ENCODE assay signal across 33 cellular contexts in the genomic region with DNA sequence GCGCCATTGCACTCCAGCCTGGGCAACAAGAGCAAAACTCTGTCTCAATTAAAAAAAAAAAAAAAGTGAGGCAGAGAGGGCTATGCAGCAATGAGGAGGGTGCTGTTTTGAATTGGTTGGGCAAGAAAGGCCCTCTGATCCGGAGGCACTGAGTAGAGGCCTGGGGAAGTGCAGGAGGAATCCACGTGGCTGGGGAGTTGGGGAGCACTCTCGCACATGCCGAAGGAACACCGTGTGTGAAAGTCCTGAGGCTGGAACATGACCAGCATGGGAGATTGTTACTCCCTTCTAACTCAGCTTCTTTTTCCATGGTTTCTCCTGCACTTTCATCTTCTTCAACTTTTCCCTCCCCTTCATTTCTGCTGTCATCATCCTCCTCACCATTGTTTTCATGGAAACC.
"Had no signal": no experiment of that assay in that cellular context is flagged by ENCODE, and none has a peak within 500 bp of the region (broad histone marks: within the 10 kb centered on the region; RNA-seq: fewer than 3 reads in every experiment).

No MANE protein-coding gene starts in this region.

- H3K27me3 ChIP-seq: MG63 had no signal

- H3K27ac ChIP-seq: cardiac muscle cell, PC-9, RWPE1, WERI-Rb-1 had no signal

- H3K4me1 Mint-ChIP-seq: activated CD4-positive, alpha-beta memory T cell treated with anti-CD3 and anti-CD28 coated beads, Interleukin-2, amount 10 ng/mL, durations not matched to agents 7 days and 5 days; activated CD8-positive, alpha-beta memory T cell treated with anti-CD3 and anti-CD28 coated beads, Interleukin-2, amount 10 ng/mL, durations not matched to agents 7 days and 5 days; activated naive CD8-positive, alpha-beta T cell treated with anti-CD3 and anti-CD28 coated beads for 36 hours had no signal

- FAIRE-seq: RCC 7860 had no signal

- H3K9me3 ChIP-seq: MG63 had no signal

- H3K36me3 ChIP-seq: cardiac muscle cell, MG63, WERI-Rb-1 had no signal

- H3K36me3 Mint-ChIP-seq: activated CD8-positive, alpha-beta memory T cell treated with anti-CD3 and anti-CD28 coated beads, Interleukin-2, amount 10 ng/mL, durations not matched to agents 7 days and 5 days; activated naive CD8-positive, alpha-beta T cell treated with anti-CD3 and anti-CD28 coated beads for 36 hours had no signal

- H3K9me3 Mint-ChIP-seq: activated CD4-positive, alpha-beta memory T cell treated with anti-CD3 and anti-CD28 coated beads, Interleukin-2, amount 10 ng/mL, durations not matched to agents 7 days and 5 days had no signal

- H3K27ac Mint-ChIP-seq: activated CD4-positive, alpha-beta memory T cell treated with anti-CD3 and anti-CD28 coated beads, Interleukin-2, amount 10 ng/mL, durations not matched to agents 7 days and 5 days; activated CD8-positive, alpha-beta memory T cell treated with anti-CD3 and anti-CD28 coated beads, Interleukin-2, amount 10 ng/mL, durations not matched to agents 7 days and 5 days; activated naive CD8-positive, alpha-beta T cell treated with anti-CD3 and anti-CD28 coated beads for 36 hours had no signal

- H3K4me2 ChIP-seq: PC-9 had no signal

- H3K4me3 ChIP-seq: cardiac muscle cell, MG63, PC-9 had no signal

- H3K4me3 Mint-ChIP-seq: activated CD4-positive, alpha-beta memory T cell treated with anti-CD3 and anti-CD28 coated beads, Interleukin-2, amount 10 ng/mL, durations not matched to agents 7 days and 5 days; activated CD8-positive, alpha-beta memory T cell treated with anti-CD3 and anti-CD28 coated beads, Interleukin-2, amount 10 ng/mL, durations not matched to agents 7 days and 5 days; activated naive CD8-positive, alpha-beta T cell treated with anti-CD3 and anti-CD28 coated beads for 36 hours had no signal

- DNase-seq: activated CD4-positive, alpha-beta memory T cell treated with anti-CD3 and anti-CD28 coated beads, Interleukin-2, amount 10 ng/mL, durations not matched to agents 7 days and 5 days; activated CD4-positive, alpha-beta T cell treated with anti-CD3 and anti-CD28 coated beads for 1 hour; activated CD4-positive, alpha-beta T cell treated with anti-CD3 and anti-CD28 coated beads for 48 hours; activated CD4-positive, CD25-positive, alpha-beta regulatory T cell; activated CD8-positive, alpha-beta memory T cell treated with anti-CD3 and anti-CD28 coated beads for 24 hours; activated CD8-positive, alpha-beta memory T cell treated with anti-CD3 and anti-CD28 coated beads, Interleukin-2, amount 10 ng/mL, durations not matched to agents 7 days and 5 days; activated CD8-positive, alpha-beta memory T cell treated with anti-CD3 and anti-CD28 coated beads, Interleukin-2, amount 50 U/mL, for 48 hours; activated effector memory CD4-positive, alpha-beta T cell treated with Interleukin-2 at 50 U/mL for 16 hours; activated naive CD4-positive, alpha-beta T cell treated with anti-CD3 and anti-CD28 coated beads, Interleukin-2, amount 50 U/mL, for 16 hours; activated naive CD8-positive, alpha-beta T cell treated with anti-CD3 and anti-CD28 coated beads for 36 hours; activated T-cell treated with anti-CD3 and anti-CD28 coated beads, Interleukin-2, amount 50 U/mL, for 48 hours; amniotic stem cell; Kasumi-1; KG1; MG63; NCI-H1048; NCI-H1105 treated with DMSO at 0.1 percent for 48 hours; NCI-H1436; NCI-H1694; NCI-H1930; NCI-H2081 treated with DMSO at 0.1 percent for 48 hours; NCI-H226; NCI-H524 treated with DMSO at 0.1 percent for 48 hours; PC-9; Right ventricle myocardium superior; SW 1271; T-helper 1 cell; T-helper 2 cell; T-helper 9 cell; WERI-Rb-1 had no signal

- H3K27me3 Mint-ChIP-seq: activated CD4-positive, alpha-beta memory T cell treated with anti-CD3 and anti-CD28 coated beads, Interleukin-2, amount 10 ng/mL, durations not matched to agents 7 days and 5 days; activated naive CD8-positive, alpha-beta T cell treated with anti-CD3 and anti-CD28 coated beads for 36 hours had no signal
